ENCODE assay signal across 1 cellular context in the genomic region with DNA sequence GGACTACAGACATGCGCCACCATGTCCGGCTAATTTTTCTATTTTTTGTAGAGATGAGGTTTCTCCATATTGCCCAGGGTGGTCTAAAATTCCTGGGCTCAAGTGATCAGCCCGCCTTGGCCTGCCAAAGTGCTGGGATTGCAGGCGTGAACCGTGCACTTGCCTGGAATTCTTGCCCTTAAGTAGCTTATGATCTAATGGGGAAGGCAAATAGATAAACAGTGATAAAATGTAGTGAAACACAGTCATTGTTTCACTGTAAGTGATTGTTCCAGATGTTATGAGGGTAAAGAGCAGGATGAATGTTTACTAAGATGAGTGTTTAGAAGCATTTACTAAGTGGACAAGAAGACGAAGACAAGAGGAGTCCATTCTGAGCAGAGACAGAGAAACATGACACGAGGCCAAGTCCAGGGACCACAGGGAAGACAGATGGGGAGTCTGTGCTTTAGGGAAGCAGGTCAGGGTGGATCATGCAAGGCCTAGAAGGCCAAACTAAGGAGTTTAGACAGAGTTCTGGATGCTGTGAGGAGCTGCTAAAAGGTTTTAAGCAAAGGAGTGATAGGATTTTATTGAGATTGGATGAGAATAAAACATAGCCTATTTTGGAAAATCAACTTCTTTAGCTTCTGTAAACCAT.
TF ChIP-seq lines count a peak whose summit lies in the region.

No MANE protein-coding gene starts in this region.

TF ChIP-seq in K562, 482 proteins besides CTCF, POLR2A, EP300 and RAD21:
- TF ChIP-seq, protein P1, sequence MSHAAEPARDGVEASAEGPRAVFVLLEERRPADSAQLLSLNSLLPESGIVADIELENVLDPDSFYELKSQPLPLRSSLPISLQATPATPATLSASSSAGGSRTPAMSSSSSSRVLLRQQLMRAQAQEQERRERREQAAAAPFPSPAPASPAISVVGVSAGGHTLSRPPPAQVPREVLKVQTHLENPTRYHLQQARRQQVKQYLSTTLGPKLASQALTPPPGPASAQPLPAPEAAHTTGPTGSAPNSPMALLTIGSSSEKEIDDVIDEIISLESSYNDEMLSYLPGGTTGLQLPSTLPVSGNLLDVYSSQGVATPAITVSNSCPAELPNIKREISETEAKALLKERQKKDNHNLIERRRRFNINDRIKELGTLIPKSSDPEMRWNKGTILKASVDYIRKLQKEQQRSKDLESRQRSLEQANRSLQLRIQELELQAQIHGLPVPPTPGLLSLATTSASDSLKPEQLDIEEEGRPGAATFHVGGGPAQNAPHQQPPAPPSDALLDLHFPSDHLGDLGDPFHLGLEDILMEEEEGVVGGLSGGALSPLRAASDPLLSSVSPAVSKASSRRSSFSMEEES (CRISPR knock-in tag; IDR thresholded peaks at IDR 0.05), result no peak
- TF ChIP-seq ZNF668 (CRISPR knock-in tag; IDR thresholded peaks at IDR 0.05) (no peak), ZNF695 (CRISPR knock-in tag; IDR thresholded peaks at IDR 0.05) (no peak), ZNF143 (CRISPR knock-in tag; IDR thresholded peaks at IDR 0.05) (no peak), PHTF2 (CRISPR knock-in tag; IDR thresholded peaks at IDR 0.05) (no peak), TCF7 (IDR thresholded peaks at IDR 0.05; ENCODE audit: borderline replicate concordance) (no peak), SP2 (IDR thresholded peaks at IDR 0.05; ENCODE audit: extremely low read depth, low read depth, low read length, poor library complexity, severe bottlenecking) (no peak), TARDBP (IDR thresholded peaks at IDR 0.05) (no peak), FUS (optimal IDR thresholded peaks at IDR 0.05; ENCODE audit: low read depth, low read length) (no peak), CBX5 (IDR thresholded peaks at IDR 0.05; ENCODE audit: borderline replicate concordance, low read depth) (no peak), SETDB1 (IDR thresholded peaks at IDR 0.05; ENCODE audit: low read length) (no peak)
- TF ChIP-seq, protein P2, sequence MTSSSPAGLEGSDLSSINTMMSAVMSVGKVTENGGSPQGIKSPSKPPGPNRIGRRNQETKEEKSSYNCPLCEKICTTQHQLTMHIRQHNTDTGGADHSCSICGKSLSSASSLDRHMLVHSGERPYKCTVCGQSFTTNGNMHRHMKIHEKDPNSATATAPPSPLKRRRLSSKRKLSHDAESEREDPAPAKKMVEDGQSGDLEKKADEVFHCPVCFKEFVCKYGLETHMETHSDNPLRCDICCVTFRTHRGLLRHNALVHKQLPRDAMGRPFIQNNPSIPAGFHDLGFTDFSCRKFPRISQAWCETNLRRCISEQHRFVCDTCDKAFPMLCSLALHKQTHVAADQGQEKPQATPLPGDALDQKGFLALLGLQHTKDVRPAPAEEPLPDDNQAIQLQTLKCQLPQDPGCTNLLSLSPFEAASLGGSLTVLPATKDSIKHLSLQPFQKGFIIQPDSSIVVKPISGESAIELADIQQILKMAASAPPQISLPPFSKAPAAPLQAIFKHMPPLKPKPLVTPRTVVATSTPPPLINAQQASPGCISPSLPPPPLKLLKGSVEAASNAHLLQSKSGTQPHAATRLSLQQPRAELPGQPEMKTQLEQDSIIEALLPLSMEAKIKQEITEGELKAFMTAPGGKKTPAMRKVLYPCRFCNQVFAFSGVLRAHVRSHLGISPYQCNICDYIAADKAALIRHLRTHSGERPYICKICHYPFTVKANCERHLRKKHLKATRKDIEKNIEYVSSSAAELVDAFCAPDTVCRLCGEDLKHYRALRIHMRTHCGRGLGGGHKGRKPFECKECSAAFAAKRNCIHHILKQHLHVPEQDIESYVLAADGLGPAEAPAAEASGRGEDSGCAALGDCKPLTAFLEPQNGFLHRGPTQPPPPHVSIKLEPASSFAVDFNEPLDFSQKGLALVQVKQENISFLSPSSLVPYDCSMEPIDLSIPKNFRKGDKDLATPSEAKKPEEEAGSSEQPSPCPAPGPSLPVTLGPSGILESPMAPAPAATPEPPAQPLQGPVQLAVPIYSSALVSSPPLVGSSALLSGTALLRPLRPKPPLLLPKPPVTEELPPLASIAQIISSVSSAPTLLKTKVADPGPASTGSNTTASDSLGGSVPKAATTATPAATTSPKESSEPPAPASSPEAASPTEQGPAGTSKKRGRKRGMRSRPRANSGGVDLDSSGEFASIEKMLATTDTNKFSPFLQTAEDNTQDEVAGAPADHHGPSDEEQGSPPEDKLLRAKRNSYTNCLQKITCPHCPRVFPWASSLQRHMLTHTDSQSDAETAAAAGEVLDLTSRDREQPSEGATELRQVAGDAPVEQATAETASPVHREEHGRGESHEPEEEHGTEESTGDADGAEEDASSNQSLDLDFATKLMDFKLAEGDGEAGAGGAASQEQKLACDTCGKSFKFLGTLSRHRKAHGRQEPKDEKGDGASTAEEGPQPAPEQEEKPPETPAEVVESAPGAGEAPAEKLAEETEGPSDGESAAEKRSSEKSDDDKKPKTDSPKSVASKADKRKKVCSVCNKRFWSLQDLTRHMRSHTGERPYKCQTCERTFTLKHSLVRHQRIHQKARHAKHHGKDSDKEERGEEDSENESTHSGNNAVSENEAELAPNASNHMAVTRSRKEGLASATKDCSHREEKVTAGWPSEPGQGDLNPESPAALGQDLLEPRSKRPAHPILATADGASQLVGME (CRISPR knock-in tag; IDR thresholded peaks at IDR 0.05), result no peak
